ENCODE assay signal across 18 cellular contexts in genomic region chr7:1992554-1992953, GRCh38.
"Had no signal": no experiment of that assay in that cellular context is flagged by ENCODE, and none has a peak within 500 bp of the region (broad histone marks: within the 10 kb centered on the region; RNA-seq: fewer than 3 reads in every experiment).

No MANE protein-coding gene starts in this region.

- H3K27ac Mint-ChIP-seq: activated CD4-positive, alpha-beta memory T cell treated with anti-CD3 and anti-CD28 coated beads, Interleukin-2, amount 10 ng/mL, durations not matched to agents 7 days and 5 days; activated naive CD8-positive, alpha-beta T cell treated with anti-CD3 and anti-CD28 coated beads for 36 hours; mesothelial cell of epicardium had no signal

- H3K9me3 ChIP-seq: lower lobe of right lung, neutrophil, tibial nerve, vagina had no signal

- ATAC-seq: lower lobe of right lung had no signal

- H3K27me3 Mint-ChIP-seq: activated CD4-positive, alpha-beta memory T cell treated with anti-CD3 and anti-CD28 coated beads, Interleukin-2, amount 10 ng/mL, durations not matched to agents 7 days and 5 days; activated naive CD8-positive, alpha-beta T cell treated with anti-CD3 and anti-CD28 coated beads for 36 hours had no signal

- H3K36me3 Mint-ChIP-seq: activated naive CD8-positive, alpha-beta T cell treated with anti-CD3 and anti-CD28 coated beads for 36 hours; mesothelial cell of epicardium had no signal

- H3K4me1 ChIP-seq: lower lobe of right lung had no signal

- H3K4me3 ChIP-seq: lower lobe of right lung, skin epidermis, tibial nerve, vagina had no signal

- H3K27ac ChIP-seq: lower lobe of right lung, neutrophil, skin epidermis, tibial nerve, vagina had no signal

- H3K36me3 ChIP-seq: lower lobe of right lung, neutrophil, vagina had no signal

- H3K27me3 ChIP-seq: neutrophil, tibial nerve, vagina had no signal

- H3K4me1 Mint-ChIP-seq: mesothelial cell of epicardium had no signal

- H3K4me3 Mint-ChIP-seq: activated CD4-positive, alpha-beta memory T cell treated with anti-CD3 and anti-CD28 coated beads, Interleukin-2, amount 10 ng/mL, durations not matched to agents 7 days and 5 days; activated naive CD8-positive, alpha-beta T cell treated with anti-CD3 and anti-CD28 coated beads for 36 hours; mesothelial cell of epicardium had no signal

- FAIRE-seq: bronchial epithelial cell, colon had no signal

- DNase-seq: activated CD4-positive, alpha-beta memory T cell treated with anti-CD3 and anti-CD28 coated beads, Interleukin-2, amount 10 ng/mL, durations not matched to agents 7 days and 5 days; activated CD4-positive, alpha-beta T cell treated with anti-CD3 and anti-CD28 coated beads for 1 hour; activated gamma-delta T cell treated with Interleukin-2 at 50 U/mL for 16 hours; activated naive CD8-positive, alpha-beta T cell treated with anti-CD3 and anti-CD28 coated beads for 36 hours; activated T-cell treated with anti-CD3 and anti-CD28 coated beads, Interleukin-2, amount 50 U/mL, for 48 hours; aorta; hippocampal formation; kidney glomerular epithelial cell; lower lobe of right lung; retina; T-helper 2 cell had no signal
